1 cellular context compared by ENCODE assay signal in the genomic region with DNA sequence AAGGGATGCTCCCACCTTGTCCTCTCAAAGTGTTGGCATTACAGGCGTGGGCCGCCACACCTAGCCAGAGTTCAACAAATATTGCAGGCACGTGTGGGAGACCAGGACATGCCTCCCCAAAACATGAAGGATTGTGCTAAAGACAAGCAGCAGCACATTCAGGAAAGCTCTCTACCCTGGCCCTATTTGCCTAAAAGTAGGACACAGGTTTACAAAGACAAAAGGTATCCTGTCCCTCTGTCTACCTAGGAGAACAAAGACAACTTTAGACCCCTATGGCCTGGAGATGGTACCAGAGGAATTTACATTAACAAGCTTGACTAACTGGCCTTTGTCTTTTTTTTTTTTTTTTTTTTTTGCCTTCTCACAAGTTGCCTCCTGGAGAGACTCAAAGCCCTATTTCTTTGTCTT.
TF ChIP-seq lines count a peak whose summit lies in the region.

No MANE protein-coding gene starts in this region.

TF ChIP-seq in K562, 482 proteins besides CTCF, POLR2A, EP300 and RAD21:
- TF ChIP-seq, protein P1, sequence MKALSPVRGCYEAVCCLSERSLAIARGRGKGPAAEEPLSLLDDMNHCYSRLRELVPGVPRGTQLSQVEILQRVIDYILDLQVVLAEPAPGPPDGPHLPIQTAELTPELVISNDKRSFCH (CRISPR knock-in tag; IDR thresholded peaks at IDR 0.05): no peak
- TF ChIP-seq, protein P1 (tag; IDR thresholded peaks at IDR 0.05): no peak
- no peak for TF ChIP-seq STAT5A (IDR thresholded peaks at IDR 0.05; ENCODE audit: borderline replicate concordance, low read length)
- no peak for TF ChIP-seq ZNF699 (CRISPR knock-in tag; IDR thresholded peaks at IDR 0.05; ENCODE audit: insufficient replicate concordance)
- no peak for TF ChIP-seq ZC3H8 (IDR thresholded peaks at IDR 0.05)
- no peak for TF ChIP-seq ZNF830 (CRISPR knock-in tag; IDR thresholded peaks at IDR 0.05)
- TF ChIP-seq ETV6 (IDR thresholded peaks at IDR 0.05; ENCODE audit: borderline replicate concordance in 1 of 2, low read depth in 2 of 2, low read length in 1 of 2): no peak
- no peak for TF ChIP-seq ETV6 (CRISPR knock-in tag; IDR thresholded peaks at IDR 0.05; ENCODE audit: borderline replicate concordance)
TF ChIP-seq in K562: peak in this region for 0.
